ENCODE assay signal across 17 cellular contexts in the genomic region with DNA sequence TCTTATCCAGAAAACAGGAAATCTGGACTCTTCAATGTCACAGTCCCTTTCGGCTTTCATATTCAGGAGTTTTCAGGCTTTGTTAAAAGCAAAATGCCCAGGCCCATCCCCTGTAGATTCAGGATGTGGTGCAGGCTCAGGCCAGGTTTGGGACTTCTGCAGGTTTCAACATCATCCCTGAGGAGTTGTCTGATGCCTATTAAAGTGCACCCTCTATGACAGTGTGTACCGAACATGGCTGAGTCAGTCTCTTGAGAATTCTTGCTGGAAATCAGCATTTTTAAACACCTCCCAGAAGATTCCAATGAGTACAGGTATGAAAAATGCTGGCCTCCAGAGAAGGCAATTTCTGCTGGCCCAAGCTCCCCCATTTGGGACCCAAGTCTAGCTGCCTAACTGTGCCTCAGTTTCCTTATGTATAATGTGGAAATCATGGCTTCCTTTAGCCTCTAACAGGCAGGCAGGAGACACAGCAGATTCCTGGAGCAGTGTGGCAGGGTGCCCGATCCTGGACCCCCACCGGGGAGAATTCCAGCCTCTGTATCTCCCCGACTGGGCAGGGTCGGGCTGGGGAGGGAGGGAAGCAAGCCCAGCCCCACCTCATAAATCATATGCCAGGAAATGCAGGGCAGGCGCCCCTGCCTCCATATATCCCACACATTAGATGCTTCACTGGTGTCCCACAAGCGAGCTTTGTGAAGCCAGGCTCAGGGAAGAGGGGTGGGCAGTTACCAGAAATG. TPM values are rescaled to one million over a fixed set of nuclear protein-coding genes. Genes with fewer than 3 reads are reported as not detected.
DNase-seq lines count a peak whose midpoint lies in the region; ATAC-seq and TF ChIP-seq lines count a peak whose summit lies in the region.
"Had no signal": no experiment of that assay in that cellular context is flagged by ENCODE, and none has a peak within 500 bp of the region (broad histone marks: within the 10 kb centered on the region; RNA-seq: fewer than 3 reads in every experiment).

No MANE protein-coding gene starts in this region.

- no peak for TF ChIP-seq POLR2A in lower leg skin (IDR thresholded peaks at IDR 0.05)

- no peaks in the 10 kb centered on the region for H3K79me2 ChIP-seq in PC-3 (ENCODE audit: low read length)

- BruUV-seq in PC-3 (replicated peaks; lab: Mats Ljungman, UMichigan) = no TSS peak

- CTCF ChIA-PET in PC-3 (lab: Charles Lee) = interaction anchor here (0.6 to 1.7 kb wide), 3 partner anchors 14 to 155 kb away, joined by 4 to 7 read pairs (median 7); no protein-coding TSS in a partner anchor

- H3K36me3 ChIP-seq in BLaER1 (no peaks in the 10 kb centered on the region), PC-3 (ENCODE audit: low read depth, low read length) (no peaks in the 10 kb centered on the region), brain microvascular endothelial cell (replicated peaks) (no peaks in the 10 kb centered on the region)
- H3K36me3 ChIP-seq: SJCRH30 had no signal

- POLR2A ChIA-PET in PC-3 (lab: Charles Lee; ENCODE audit: unreplicated experiment) = no interaction called here

- no peak overlapping the region for H3K4me3 ChIP-seq in BLaER1
- no peak overlapping the region for H3K4me3 ChIP-seq in PC-3 (ENCODE audit: low read length)
- no peak overlapping the region for H3K4me3 ChIP-seq in epithelial cell of esophagus (ENCODE audit: low read length)
- H3K4me3 ChIP-seq in lower leg skin (ENCODE audit: low read depth, poor library complexity, severe bottlenecking) = no peak overlapping the region
- no peak overlapping the region for H3K4me3 ChIP-seq in brain microvascular endothelial cell (ENCODE audit: low read depth, low read length)
- H3K4me3 ChIP-seq: SJCRH30 had no signal

- H3F3A ChIP-seq in PC-3 (ENCODE audit: low read length, unreplicated experiment) = no peaks in the 10 kb centered on the region

- no peak overlapping the region for H2AFZ ChIP-seq in PC-3 (ENCODE audit: low read length)

- H3K4me2 ChIP-seq in BLaER1 (peak overlapping the region; percentile 14; the same call in 1 of the 2 replicates), PC-3 (ENCODE audit: low read length) (no peak overlapping the region)

- no peak for TF ChIP-seq CTCF in PC-3 (conservative IDR thresholded peaks at IDR 0.05; ENCODE audit: low read depth, low read length)
- TF ChIP-seq CTCF in epithelial cell of esophagus (IDR thresholded peaks at IDR 0.05; ENCODE audit: insufficient read depth, low read depth, low read length, missing control alignments) = no peak
- no peak for TF ChIP-seq CTCF in lower leg skin (IDR thresholded peaks at IDR 0.05)
- TF ChIP-seq CTCF in brain microvascular endothelial cell (IDR thresholded peaks at IDR 0.05; ENCODE audit: low read depth, low read length, missing control alignments) = no peak

- DNase-seq in PC-3 (peak; percentile 68), epithelial cell of esophagus (ENCODE audit: low read depth) (peak; percentile 81), lower leg skin (ENCODE audit: low spot score in 2 of 2) (peak; percentile 2 to 59), NCI-H82 (lab: John Stamatoyannopoulos, UW) (no peak), LoVo (ENCODE audit: low spot score) (no peak), brain microvascular endothelial cell (no peak)
- DNase-seq: COR-L47, EL, HFFc6, NCI-H1105, NCI-H1694, NCI-H345, NCI-H526 treated with DMSO at 0.1 percent for 48 hours, SJCRH30 had no signal

- H3K9me2 ChIP-seq in PC-3 (replicated peaks; ENCODE audit: low read length) = no peaks in the 10 kb centered on the region

- WGBS in lower leg skin, 2 donors = 48 to 52% methylated on average over 8 of the region's 8 CpGs

- intact Hi-C loops in PC-3 (cut with micrococcal nuclease) (loop anchor here (1.0 kb wide), 2 partner anchors 112 to 171 kb away; no protein-coding TSS in a partner anchor), lower leg skin (cut with DNase I; ENCODE audit: low total_unique reads) (no loop called here)

- H3K27ac ChIP-seq in BLaER1 = no peak overlapping the region
- no peak overlapping the region for H3K27ac ChIP-seq in PC-3 (ENCODE audit: low read length)
- H3K27ac ChIP-seq in brain microvascular endothelial cell = no peak overlapping the region
- H3K27ac ChIP-seq: SJCRH30 had no signal

- peak; percentile 26; the same call in 1 of the 2 replicates for ATAC-seq in PC-3

- no peaks in the 10 kb centered on the region for H3K27me3 ChIP-seq in BLaER1
- no peaks in the 10 kb centered on the region for H3K27me3 ChIP-seq in PC-3 (ENCODE audit: low read length)
- H3K27me3 ChIP-seq in brain microvascular endothelial cell (replicated peaks) = no peaks in the 10 kb centered on the region
- H3K27me3 ChIP-seq: SJCRH30 had no signal

- H3K9me3 ChIP-seq in BLaER1 (no peaks in the 10 kb centered on the region), PC-3 (ENCODE audit: low read length) (no peaks in the 10 kb centered on the region)
- H3K9me3 ChIP-seq: SJCRH30 had no signal

- in situ Hi-C loops in brain microvascular endothelial cell (cut with HindIII; ENCODE audit: low pct_ligation_motif_present, low sequenced_read_pairs) = no loop called here

- H4K20me1 ChIP-seq in BLaER1 (no peaks in the 10 kb centered on the region), PC-3 (ENCODE audit: low read length) (no peaks in the 10 kb centered on the region)

- H3K9ac ChIP-seq in BLaER1 (no peak overlapping the region), PC-3 (ENCODE audit: low read length) (no peak overlapping the region)

- H3K4me1 ChIP-seq in BLaER1 = peaks cover 36% of the 10 kb centered on the region
- peaks cover 11% of the 10 kb centered on the region for H3K4me1 ChIP-seq in PC-3 (ENCODE audit: insufficient read depth, low read length)
- H3K4me1 ChIP-seq: SJCRH30 had no signal

RNA-seq across cellular contexts. Expression of gene SLC6A11, which starts 44.4 kb away (rescaled TPM):
- total RNA-seq in PC-3 (2014; rRNA removed) = 34.0 and 37.1 TPM in 2 replicates
- total RNA-seq in lower leg skin = 1 to 10 TPM; 1.8 to 7.8 (median 5.3) TPM
- total RNA-seq: A673, RPMI7951, SJCRH30 had no signal

Comparison
In these comparisons a context has a peak if more than half of its experiments do, and no peak if none do; other contexts are left out.
1. DNase-seq: peak in PC-3 (single experiment), epithelial cell of esophagus (single experiment) and lower leg skin (2 of 2); none in NCI-H82 (single experiment), LoVo (single experiment) and brain microvascular endothelial cell (single experiment).